In the genomic region with DNA sequence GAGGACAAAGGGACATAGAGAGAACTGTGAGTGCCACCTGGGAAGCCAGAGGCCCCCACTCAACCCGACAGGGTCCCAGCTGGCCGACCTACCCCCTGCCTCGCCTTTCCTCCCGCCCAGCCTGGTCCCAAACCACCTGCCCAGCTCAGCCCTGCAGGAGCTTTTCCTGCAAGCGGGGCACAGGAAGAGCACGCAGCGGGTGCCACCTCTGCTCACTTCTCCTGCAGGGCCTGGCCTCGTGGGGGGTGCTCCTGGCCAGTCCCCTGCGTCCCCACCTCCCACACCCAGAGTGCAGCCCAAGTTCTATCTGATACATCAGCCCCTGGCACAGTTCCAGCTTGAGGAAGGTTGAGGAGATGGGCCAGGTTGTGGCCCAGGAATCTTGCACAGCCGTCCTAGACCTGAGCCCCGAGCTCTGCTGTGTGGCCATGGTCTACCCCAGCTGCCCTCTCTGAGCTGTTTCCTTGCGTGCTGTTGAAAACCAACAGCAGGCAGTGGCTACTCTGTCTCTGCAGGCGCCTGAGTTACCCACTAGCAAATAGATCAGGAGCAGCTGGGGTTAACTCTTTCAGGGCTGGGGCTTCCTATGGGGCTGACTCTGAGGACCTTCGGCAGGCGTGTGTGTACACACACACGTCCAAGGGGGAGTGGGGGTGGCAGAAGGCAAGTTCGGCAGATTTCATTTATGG, we compare ENCODE assay signal across 8 cellular contexts. TPM values are rescaled to one million over a fixed set of nuclear protein-coding genes. Genes with fewer than 3 reads are reported as not detected.
A peak's percentile ranks its signal among the peaks of the same experiment; 100 is the strongest.
DNase-seq lines count a peak whose midpoint lies in the region; ATAC-seq, FAIRE-seq and TF ChIP-seq lines count a peak whose summit lies in the region.

No MANE protein-coding gene starts in this region.

- peaks cover 11% of the 10 kb centered on the region for H3K4me1 ChIP-seq in BE2C
- peaks cover 47% of the 10 kb centered on the region for H3K4me1 ChIP-seq in astrocyte (ENCODE audit: insufficient read depth, low read length)

- H3K4me1 Mint-ChIP-seq in astrocyte (ENCODE audit: low read depth, unreplicated experiment): peaks cover 8% of the 10 kb centered on the region
- peaks cover 13 to 39% (median 28%) of the 10 kb centered on the region in 4 donors for H3K4me1 Mint-ChIP-seq in naive thymus-derived CD8-positive, alpha-beta T cell

- H3K79me2 ChIP-seq in astrocyte (ENCODE audit: insufficient read depth, low read length): peaks cover 2% of the 10 kb centered on the region

- no peak overlapping the region for H3K27ac ChIP-seq in astrocyte (ENCODE audit: low read depth, low read length)

- POLR2A ChIA-PET in naive thymus-derived CD8-positive, alpha-beta T cell (lab: Charles Lee): interaction anchor here (1.0 kb wide), 1 partner anchor 9 kb away, joined by 7 read pairs; no protein-coding TSS in a partner anchor

- H3K4me3 ChIP-seq in BE2C (ENCODE audit: low read depth, low read length): peak overlapping the region; percentile 88
- H3K4me3 ChIP-seq in astrocyte (ENCODE audit: insufficient read depth, low read depth, low read length): peak overlapping the region; percentile 75

- peaks cover 50% of the 10 kb centered on the region for H4K20me1 ChIP-seq in astrocyte (ENCODE audit: insufficient read depth, low read length)

- TF ChIP-seq CTCF in BE2C (IDR thresholded peaks at IDR 0.05; ENCODE audit: low read depth, low read length) (no peak), astrocyte (IDR thresholded peaks at IDR 0.05; ENCODE audit: insufficient read depth, low read depth, low read length) (no peak)

- no peak overlapping the region for H2AFZ ChIP-seq in astrocyte (ENCODE audit: low read depth, low read length)

- H3K4me2 ChIP-seq in astrocyte (ENCODE audit: low read length): peak overlapping the region; percentile 99

- peak overlapping the region; percentile 93 for H3K4me3 Mint-ChIP-seq in astrocyte (ENCODE audit: unreplicated experiment)
- peak overlapping the region; percentile 67 to 91 (median 84) for H3K4me3 Mint-ChIP-seq in naive thymus-derived CD8-positive, alpha-beta T cell

- H3K36me3 ChIP-seq in BE2C (peaks cover 40% of the 10 kb centered on the region), astrocyte (ENCODE audit: insufficient read depth, low read length) (no peaks in the 10 kb centered on the region)

- DNase-seq in BE2C (no peak), HuH-7.5 (ENCODE audit: low spot score) (peak; percentile 73), astrocyte (ENCODE audit: low read depth) (no peak), NCI-H1092 (lab: John Stamatoyannopoulos, UW) (no peak), medulla oblongata (ENCODE audit: extremely low spot score) (no peak)
- DNase-seq in naive thymus-derived CD8-positive, alpha-beta T cell: no peak
- DNase-seq in stimulated activated CD4-positive, alpha-beta T cell treated with anti-CD3 and anti-CD28 coated beads, Interleukin-2, amount 100 ng/mL, for 48 hours: no peak

- H3K27ac Mint-ChIP-seq in astrocyte (ENCODE audit: unreplicated experiment): peak overlapping the region; percentile 44
- peak overlapping the region in 7 of 10 donors; percentile 33 to 73 (median 56) for H3K27ac Mint-ChIP-seq in naive thymus-derived CD8-positive, alpha-beta T cell

- FAIRE-seq in astrocyte (lab: Jason Lieb, UNC): no peak

- H3K27me3 ChIP-seq in BE2C (no peaks in the 10 kb centered on the region), astrocyte (ENCODE audit: insufficient read depth, low read length) (no peaks in the 10 kb centered on the region)

- no peaks in the 10 kb centered on the region for H3K9me3 Mint-ChIP-seq in astrocyte (ENCODE audit: unreplicated experiment)
- no peaks in the 10 kb centered on the region for H3K9me3 Mint-ChIP-seq in naive thymus-derived CD8-positive, alpha-beta T cell

- no peak for ATAC-seq in naive thymus-derived CD8-positive, alpha-beta T cell
- ATAC-seq in HG03196 (IDR thresholded peaks at IDR 0.05; ENCODE audit: unreplicated experiment): no peak

- peaks cover 2% of the 10 kb centered on the region for H3K27me3 Mint-ChIP-seq in astrocyte (ENCODE audit: low read depth, unreplicated experiment)
- H3K27me3 Mint-ChIP-seq in naive thymus-derived CD8-positive, alpha-beta T cell: no peaks in the 10 kb centered on the region

- H3K9me3 ChIP-seq in BE2C (no peaks in the 10 kb centered on the region), astrocyte (ENCODE audit: insufficient read depth, low read depth, low read length) (no peaks in the 10 kb centered on the region)

- H3K9ac ChIP-seq in astrocyte (ENCODE audit: low read length): peak overlapping the region; percentile 83

- H3K36me3 Mint-ChIP-seq in astrocyte (ENCODE audit: low read depth, unreplicated experiment): peaks cover 25% of the 10 kb centered on the region
- H3K36me3 Mint-ChIP-seq in naive thymus-derived CD8-positive, alpha-beta T cell: peaks cover 0 to 2% (median 0%) of the 10 kb centered on the region in 3 donors

RNA-seq across cellular contexts. Expression of a gene that starts 1.7 kb away (rescaled TPM):
- polyA plus RNA-seq in BE2C (2012; ENCODE audit: insufficient read depth, insufficient read length, low read depth): 39.5 TPM
- total RNA-seq in astrocyte: 19.5 and 22.3 TPM in 2 replicates
- total RNA-seq in naive thymus-derived CD8-positive, alpha-beta T cell: 10 to 100 TPM; 10.8 to 12.8 TPM
- 1 to 10 TPM; 1.1 to 1.8 (median 1.4) TPM for polyA plus RNA-seq in naive thymus-derived CD8-positive, alpha-beta T cell

RNA-seq across cellular contexts. Expression of a gene that starts 5.8 kb away (rescaled TPM):
- 4.3 TPM for polyA plus RNA-seq in BE2C (2012; ENCODE audit: insufficient read depth, insufficient read length, low read depth)
- 1.1 and 1.4 TPM in 2 replicates for total RNA-seq in astrocyte
- 1 to 10 TPM; 3.7 to 4.5 TPM for total RNA-seq in naive thymus-derived CD8-positive, alpha-beta T cell
- 1 to 10 TPM; 1.8 to 3.2 (median 1.9) TPM for polyA plus RNA-seq in naive thymus-derived CD8-positive, alpha-beta T cell

RNA-seq across cellular contexts. Expression of a gene that starts 10.4 kb away (rescaled TPM):
- 0.57 TPM for polyA plus RNA-seq in BE2C (2012; ENCODE audit: insufficient read depth, insufficient read length, low read depth)
- total RNA-seq in astrocyte: 0.16 TPM in 1 of 2 replicates, not detected in the other
- total RNA-seq in naive thymus-derived CD8-positive, alpha-beta T cell: under 1 TPM; 0.38 to 0.47 TPM
- not detected for polyA plus RNA-seq in naive thymus-derived CD8-positive, alpha-beta T cell

RNA-seq across cellular contexts. Expression of a gene that starts 13.6 kb away (rescaled TPM):
- 18.2 TPM for polyA plus RNA-seq in BE2C (2012; ENCODE audit: insufficient read depth, insufficient read length, low read depth)
- 1.6 and 2.3 TPM in 2 replicates for total RNA-seq in astrocyte
- total RNA-seq in naive thymus-derived CD8-positive, alpha-beta T cell: 1 to 10 TPM; 1.3 to 1.4 TPM
- under 1 TPM; 0.19 to 0.49 (median 0.34) TPM for polyA plus RNA-seq in naive thymus-derived CD8-positive, alpha-beta T cell

RNA-seq across cellular contexts. Expression of a gene that starts 47.5 kb away (rescaled TPM):
- 12.9 TPM for polyA plus RNA-seq in BE2C (2012; ENCODE audit: insufficient read depth, insufficient read length, low read depth)
- 1.1 and 1.2 TPM in 2 replicates for total RNA-seq in astrocyte
- 10 to 100 TPM; 10.7 to 12.1 TPM for total RNA-seq in naive thymus-derived CD8-positive, alpha-beta T cell
- 10 to 100 TPM in 2 of 3 donors, 1 to 10 TPM in 1; 8.9 to 16.1 (median 16.0) TPM for polyA plus RNA-seq in naive thymus-derived CD8-positive, alpha-beta T cell
